Comparison of ENCODE assay signal across 22 cellular contexts in the genomic region with DNA sequence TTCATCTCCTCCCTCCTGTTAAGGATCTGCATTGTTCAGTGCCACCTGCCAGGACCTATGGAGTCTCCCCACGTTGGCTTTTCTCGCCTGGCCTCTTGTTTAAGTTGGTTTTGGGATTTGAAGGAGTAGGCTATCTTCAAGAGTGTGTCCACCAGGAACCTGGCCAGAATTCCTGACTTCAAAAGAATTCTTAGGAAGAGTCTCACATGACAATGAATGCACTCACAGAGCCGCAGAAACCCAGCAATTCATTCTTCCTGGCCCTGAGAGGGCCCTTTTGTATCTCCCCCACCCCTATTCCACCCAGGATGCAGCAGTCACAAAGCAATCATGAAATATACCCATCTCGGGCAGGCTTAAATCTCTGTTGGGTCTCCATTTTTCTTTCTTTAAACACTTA.
"Had no signal": no experiment of that assay in that cellular context is flagged by ENCODE, and none has a peak within 500 bp of the region (broad histone marks: within the 10 kb centered on the region; RNA-seq: fewer than 3 reads in every experiment).

No MANE protein-coding gene starts in this region.

- H3K36me3 Mint-ChIP-seq: naive thymus-derived CD4-positive, alpha-beta T cell; stimulated activated memory B cell treated with anti-CD40 and anti-IgM and Interleukin-4, amounts not matched to agents 10 μg/mL and 1 μg/mL and 100 μg/mL, for 72 hours had no signal

- H3K4me1 Mint-ChIP-seq: naive thymus-derived CD4-positive, alpha-beta T cell; stimulated activated memory B cell treated with anti-CD40 and anti-IgM and Interleukin-4, amounts not matched to agents 10 μg/mL and 1 μg/mL and 100 μg/mL, for 72 hours had no signal

- H2AFZ ChIP-seq: hepatocyte had no signal

- H3K27me3 Mint-ChIP-seq: effector memory CD8-positive, alpha-beta T cell had no signal

- FAIRE-seq: kidney had no signal

- H3K4me3 Mint-ChIP-seq: effector memory CD8-positive, alpha-beta T cell; naive thymus-derived CD4-positive, alpha-beta T cell; nephron progenitor cell; stimulated activated memory B cell treated with anti-CD40 and anti-IgM and Interleukin-4, amounts not matched to agents 10 μg/mL and 1 μg/mL and 100 μg/mL, for 72 hours; stimulated activated naive CD8-positive, alpha-beta T cell treated with anti-CD3 and anti-CD28 coated beads, Interleukin-15, Interleukin-2, amounts not matched to agents 100 ng/mL and 50 ng/mL, for 24 hours had no signal

- H3K4me1 ChIP-seq: esophagus squamous epithelium, foreskin keratinocyte, left ventricle myocardium inferior, psoas muscle, right lobe of liver, tibial artery, upper lobe of left lung, vagina had no signal

- H3K4me2 ChIP-seq: hepatocyte had no signal

- DNase-seq: effector memory CD8-positive, alpha-beta T cell; esophagus squamous epithelium; foreskin keratinocyte; head of caudate nucleus; kidney; left cardiac atrium; left ventricle myocardium inferior; naive thymus-derived CD4-positive, alpha-beta T cell; nephron progenitor cell; psoas muscle; retina; right lobe of liver; stimulated activated CD4-positive, alpha-beta T cell treated with anti-CD3 and anti-CD28 coated beads, Interleukin-15, amount 100 ng/mL, for 24 hours; stimulated activated CD4-positive, alpha-beta T cell treated with anti-CD3 and anti-CD28 coated beads, Interleukin-1b, Interleukin-23, amount 100 ng/mL, for 48 hours; stimulated activated CD4-positive, alpha-beta T cell treated with anti-CD3 and anti-CD28 coated beads, Interleukin-4, amount 100 ng/mL, for 24 hours; tibial artery had no signal

- H3K36me3 ChIP-seq: esophagus squamous epithelium, left ventricle myocardium inferior, right lobe of liver, tibial artery, upper lobe of left lung, vagina had no signal

- ATAC-seq: effector memory CD8-positive, alpha-beta T cell; foreskin keratinocyte; left cardiac atrium; naive thymus-derived CD4-positive, alpha-beta T cell; psoas muscle; right lobe of liver; stimulated activated memory B cell treated with anti-CD40 and anti-IgM and Interleukin-4, amounts not matched to agents 10 μg/mL and 1 μg/mL and 100 μg/mL, for 72 hours had no signal

- H3K9me3 ChIP-seq: esophagus squamous epithelium, left ventricle myocardium inferior, psoas muscle, right lobe of liver, tibial artery, upper lobe of left lung, vagina had no signal

- H3K27ac Mint-ChIP-seq: effector memory CD8-positive, alpha-beta T cell; naive thymus-derived CD4-positive, alpha-beta T cell; nephron progenitor cell; stimulated activated memory B cell treated with anti-CD40 and anti-IgM and Interleukin-4, amounts not matched to agents 10 μg/mL and 1 μg/mL and 100 μg/mL, for 72 hours; stimulated activated naive CD8-positive, alpha-beta T cell treated with anti-CD3 and anti-CD28 coated beads, Interleukin-15, Interleukin-2, amounts not matched to agents 100 ng/mL and 50 ng/mL, for 24 hours had no signal

- H3K4me3 ChIP-seq: esophagus squamous epithelium, hepatocyte, left ventricle myocardium inferior, lung, psoas muscle, right lobe of liver, tibial artery, upper lobe of left lung, vagina had no signal

- H3K27me3 ChIP-seq: esophagus squamous epithelium, foreskin keratinocyte, right lobe of liver, tibial artery, upper lobe of left lung, vagina had no signal

- H3K27ac ChIP-seq: esophagus squamous epithelium, foreskin keratinocyte, hepatocyte, left ventricle myocardium inferior, psoas muscle, right lobe of liver, tibial artery, upper lobe of left lung, vagina had no signal

- H3K9me3 Mint-ChIP-seq: nephron progenitor cell; stimulated activated memory B cell treated with anti-CD40 and anti-IgM and Interleukin-4, amounts not matched to agents 10 μg/mL and 1 μg/mL and 100 μg/mL, for 72 hours; stimulated activated naive CD8-positive, alpha-beta T cell treated with anti-CD3 and anti-CD28 coated beads, Interleukin-15, Interleukin-2, amounts not matched to agents 100 ng/mL and 50 ng/mL, for 24 hours had no signal

- H3K79me2 ChIP-seq: hepatocyte had no signal
